Comparison of ENCODE assay signal across 7 cellular contexts in genomic region chr4:8420151-8420550, GRCh38. TPM values are rescaled to one million over a fixed set of nuclear protein-coding genes. Genes with fewer than 3 reads are reported as not detected.
DNase-seq lines count a peak whose midpoint lies in the region; ATAC-seq and TF ChIP-seq lines count a peak whose summit lies in the region.
"Not testable (repeated sequence)": the region's sequence is repeated elsewhere in the genome, so short reads cannot be mapped to it uniquely, and the experiment has no call there.

No MANE protein-coding gene starts in this region.

- H3K27me3 ChIP-seq in gastroesophageal sphincter; psoas muscle (ENCODE audit: insufficient read depth in 3 of 3, low read length in 2 of 3): not testable (repeated sequence)

- CTCF ChIA-PET in activated CD4-positive, alpha-beta T cell treated with anti-CD3 and anti-CD28 coated beads for 36 hours (lab: Charles Lee) = interaction anchor here (0.8 to 1.7 kb wide), 4 partner anchors 9 to 17 kb away, joined by 3 to 9 read pairs (median 3); no protein-coding TSS in a partner anchor

- H3K4me3 ChIP-seq in gastroesophageal sphincter, psoas muscle: not testable (repeated sequence)

- peaks cover 0 to 60% (median 0%) of the 10 kb centered on the region in 3 donors for H3K4me1 ChIP-seq in gastroesophageal sphincter
- not testable (repeated sequence) for H3K4me1 ChIP-seq in psoas muscle

- H3K27ac ChIP-seq in gastroesophageal sphincter (peak overlapping the region; percentile 39 to 76 (median 70)), psoas muscle (peak overlapping the region; percentile 70)

- H3K4me3 Mint-ChIP-seq in activated CD4-positive, alpha-beta T cell treated with anti-CD3 and anti-CD28 coated beads for 36 hours; effector memory CD8-positive, alpha-beta T cell; stimulated activated naive CD8-positive, alpha-beta T cell treated with anti-CD3 and anti-CD28 coated beads, Interleukin-15, Interleukin-2, amounts not matched to agents 100 ng/mL and 50 ng/mL, for 24 hours: not testable (repeated sequence)
- H3K4me3 Mint-ChIP-seq in activated T-helper 17 cell treated with anti-CD3 and anti-CD28 coated beads, Interleukin-2, amount 50 U/mL, for 72 hours = peak overlapping the region; percentile 73

- not testable (repeated sequence) for H3K27me3 Mint-ChIP-seq in activated CD4-positive, alpha-beta T cell treated with anti-CD3 and anti-CD28 coated beads for 36 hours; activated T-helper 17 cell treated with anti-CD3 and anti-CD28 coated beads, Interleukin-2, amount 50 U/mL, for 72 hours; effector memory CD8-positive, alpha-beta T cell; stimulated activated naive CD8-positive, alpha-beta T cell treated with anti-CD3 and anti-CD28 coated beads, Interleukin-15, Interleukin-2, amounts not matched to agents 100 ng/mL and 50 ng/mL, for 24 hours

- H3K4me1 Mint-ChIP-seq in activated CD4-positive, alpha-beta T cell treated with anti-CD3 and anti-CD28 coated beads for 36 hours = peaks cover 43% of the 10 kb centered on the region
- peaks cover 34% of the 10 kb centered on the region for H3K4me1 Mint-ChIP-seq in activated T-helper 17 cell treated with anti-CD3 and anti-CD28 coated beads, Interleukin-2, amount 50 U/mL, for 72 hours
- peaks cover 10 to 21% of the 10 kb centered on the region in 2 donors for H3K4me1 Mint-ChIP-seq in effector memory CD8-positive, alpha-beta T cell (ENCODE audit: low read depth in 2 of 2)
- peaks cover 24% of the 10 kb centered on the region for H3K4me1 Mint-ChIP-seq in stimulated activated naive CD8-positive, alpha-beta T cell treated with anti-CD3 and anti-CD28 coated beads, Interleukin-15, Interleukin-2, amounts not matched to agents 100 ng/mL and 50 ng/mL, for 24 hours (ENCODE audit: low read depth)

- H3K36me3 ChIP-seq in gastroesophageal sphincter (peaks cover 0 to 39% of the 10 kb centered on the region in 2 donors), psoas muscle (ENCODE audit: insufficient read depth in 1 of 2, low read depth in 1 of 2) (peaks cover under 1 to 25% of the 10 kb centered on the region in 2 donors)

- intact Hi-C loops in activated CD4-positive, alpha-beta T cell treated with anti-CD3 and anti-CD28 coated beads for 36 hours (cut with DNase I, micrococcal nuclease) = loop anchor here in 1 of 2 experiments (10.0 kb wide), 1 partner anchor 565 kb away; no protein-coding TSS in a partner anchor
- intact Hi-C loops in psoas muscle (cut with DNase I) = not testable (repeated sequence)

- not testable (repeated sequence) for TF ChIP-seq POLR2A in gastroesophageal sphincter (IDR thresholded peaks at IDR 0.05)

- not testable (repeated sequence) for H3K9me3 ChIP-seq in gastroesophageal sphincter, psoas muscle

- H3K36me3 Mint-ChIP-seq in activated CD4-positive, alpha-beta T cell treated with anti-CD3 and anti-CD28 coated beads for 36 hours (ENCODE audit: low read depth) = peaks cover 11% of the 10 kb centered on the region
- peaks cover 60% of the 10 kb centered on the region for H3K36me3 Mint-ChIP-seq in activated T-helper 17 cell treated with anti-CD3 and anti-CD28 coated beads, Interleukin-2, amount 50 U/mL, for 72 hours (ENCODE audit: low read depth)
- H3K36me3 Mint-ChIP-seq in effector memory CD8-positive, alpha-beta T cell (ENCODE audit: insufficient read depth) = not testable (repeated sequence)
- H3K36me3 Mint-ChIP-seq in stimulated activated naive CD8-positive, alpha-beta T cell treated with anti-CD3 and anti-CD28 coated beads, Interleukin-15, Interleukin-2, amounts not matched to agents 100 ng/mL and 50 ng/mL, for 24 hours (ENCODE audit: low read depth) = peaks cover 32% of the 10 kb centered on the region

- not testable (repeated sequence) for TF ChIP-seq CTCF in gastroesophageal sphincter (IDR thresholded peaks at IDR 0.05); psoas muscle (IDR thresholded peaks at IDR 0.05)

- POLR2A ChIA-PET in activated CD4-positive, alpha-beta T cell treated with anti-CD3 and anti-CD28 coated beads for 36 hours (lab: Charles Lee) = interaction anchor here (0.6 to 2.0 kb wide), 5 partner anchors 8 to 671 kb away, joined by 3 to 8 read pairs (median 4); partner anchors contain the start of genes ACOX3 and TRMT44

- not testable (repeated sequence) for DNase-seq in activated CD4-positive, alpha-beta T cell treated with anti-CD3 and anti-CD28 coated beads for 36 hours; effector memory CD8-positive, alpha-beta T cell; psoas muscle

- H3K9me3 Mint-ChIP-seq in activated CD4-positive, alpha-beta T cell treated with anti-CD3 and anti-CD28 coated beads for 36 hours (ENCODE audit: low read depth); activated T-helper 17 cell treated with anti-CD3 and anti-CD28 coated beads, Interleukin-2, amount 50 U/mL, for 72 hours; effector memory CD8-positive, alpha-beta T cell; stimulated activated naive CD8-positive, alpha-beta T cell treated with anti-CD3 and anti-CD28 coated beads, Interleukin-15, Interleukin-2, amounts not matched to agents 100 ng/mL and 50 ng/mL, for 24 hours: not testable (repeated sequence)

- peak overlapping the region; percentile 80 for H3K27ac Mint-ChIP-seq in activated CD4-positive, alpha-beta T cell treated with anti-CD3 and anti-CD28 coated beads for 36 hours
- H3K27ac Mint-ChIP-seq in activated T-helper 17 cell treated with anti-CD3 and anti-CD28 coated beads, Interleukin-2, amount 50 U/mL, for 72 hours = peak overlapping the region; percentile 97
- peak overlapping the region; percentile 38 to 46 for H3K27ac Mint-ChIP-seq in effector memory CD8-positive, alpha-beta T cell
- peak overlapping the region; percentile 90 for H3K27ac Mint-ChIP-seq in stimulated activated naive CD8-positive, alpha-beta T cell treated with anti-CD3 and anti-CD28 coated beads, Interleukin-15, Interleukin-2, amounts not matched to agents 100 ng/mL and 50 ng/mL, for 24 hours

- peak; percentile 19 for ATAC-seq in HG02798 (IDR thresholded peaks at IDR 0.05; ENCODE audit: poor library complexity, unreplicated experiment)
- not testable (repeated sequence) for ATAC-seq in activated CD4-positive, alpha-beta T cell treated with anti-CD3 and anti-CD28 coated beads for 36 hours; activated T-helper 17 cell treated with anti-CD3 and anti-CD28 coated beads, Interleukin-2, amount 50 U/mL, for 72 hours (replicated peaks); effector memory CD8-positive, alpha-beta T cell (replicated peaks); gastroesophageal sphincter
- peak in 3 of 4 donors; percentile 3 to 16 (median 10) for ATAC-seq in psoas muscle

- not testable (repeated sequence) for TF ChIP-seq EP300 in gastroesophageal sphincter (IDR thresholded peaks at IDR 0.05)

RNA-seq across cellular contexts. Expression of gene ACOX3, which starts 20.4 kb away (rescaled TPM):
- 10 to 100 TPM; 20.5 to 29.3 TPM for total RNA-seq in activated CD4-positive, alpha-beta T cell treated with anti-CD3 and anti-CD28 coated beads for 36 hours
- total RNA-seq in activated T-helper 17 cell treated with anti-CD3 and anti-CD28 coated beads, Interleukin-2, amount 50 U/mL, for 72 hours = 10 to 100 TPM; 34.4 to 63.6 TPM
- total RNA-seq in gastroesophageal sphincter (10 to 100 TPM; 21.5 to 79.5 (median 37.1) TPM), psoas muscle (10 to 100 TPM; 10.3 to 18.8 (median 12.6) TPM)
- polyA plus RNA-seq in psoas muscle = 10 to 100 TPM in 1 of 3 donors, 1 to 10 TPM in 2; 5.6 to 10.8 (median 8.1) TPM

RNA-seq across cellular contexts. Expression of gene TRMT44, which starts 20.4 kb away (rescaled TPM):
- 10 to 100 TPM; 20.1 to 24.5 TPM for total RNA-seq in activated CD4-positive, alpha-beta T cell treated with anti-CD3 and anti-CD28 coated beads for 36 hours
- total RNA-seq in activated T-helper 17 cell treated with anti-CD3 and anti-CD28 coated beads, Interleukin-2, amount 50 U/mL, for 72 hours = 10 to 100 TPM; 24.0 to 37.3 TPM
- 10 to 100 TPM; 12.0 to 27.9 (median 20.9) TPM for total RNA-seq in gastroesophageal sphincter
- 1 to 10 TPM; 5.4 to 9.1 (median 6.8) TPM for total RNA-seq in psoas muscle
- polyA plus RNA-seq in psoas muscle = 1 to 10 TPM; 3.4 to 5.0 (median 3.6) TPM

Comparison
In these comparisons a context has a peak if more than half of its experiments do, and no peak if none do; other contexts are left out.
1. H3K27ac Mint-ChIP-seq: peak in every context shown above with its lines; median percentile 97 in activated T-helper 17 cell treated with anti-CD3 and anti-CD28 coated beads, Interleukin-2, amount 50 U/mL, for 72 hours; 90 in stimulated activated naive CD8-positive, alpha-beta T cell treated with anti-CD3 and anti-CD28 coated beads, Interleukin-15, Interleukin-2, amounts not matched to agents 100 ng/mL and 50 ng/mL, for 24 hours; 80 in activated CD4-positive, alpha-beta T cell treated with anti-CD3 and anti-CD28 coated beads for 36 hours; 42 in effector memory CD8-positive, alpha-beta T cell.